ENCODE assay signal across 11 cellular contexts in genomic region chr1:54949971-54950360, GRCh38. TPM values are rescaled to one million over a fixed set of nuclear protein-coding genes. Genes with fewer than 3 reads are reported as not detected.
A peak's percentile ranks its signal among the peaks of the same experiment; 100 is the strongest.
DNase-seq lines count a peak whose midpoint lies in the region; ATAC-seq and TF ChIP-seq lines count a peak whose summit lies in the region.
"Had no signal": no experiment of that assay in that cellular context is flagged by ENCODE, and none has a peak within 500 bp of the region (broad histone marks: within the 10 kb centered on the region; RNA-seq: fewer than 3 reads in every experiment).

No MANE protein-coding gene starts in this region.

- no peak overlapping the region for H3K27ac Mint-ChIP-seq in GM23338
- H3K27ac Mint-ChIP-seq in progenitor cell of endocrine pancreas = no peak overlapping the region
- H3K27ac Mint-ChIP-seq: activated CD4-positive, alpha-beta T cell treated with anti-CD3 and anti-CD28 coated beads for 36 hours; activated naive CD8-positive, alpha-beta T cell treated with anti-CD3 and anti-CD28 coated beads, Interleukin-2, amount 10 ng/mL, durations not matched to agents 7 days and 5 days had no signal

- H3K36me3 Mint-ChIP-seq in GM23338 (ENCODE audit: low read depth) (peaks cover 13% of the 10 kb centered on the region), progenitor cell of endocrine pancreas (ENCODE audit: insufficient read depth) (no peaks in the 10 kb centered on the region)
- H3K36me3 Mint-ChIP-seq: activated naive CD8-positive, alpha-beta T cell treated with anti-CD3 and anti-CD28 coated beads, Interleukin-2, amount 10 ng/mL, durations not matched to agents 7 days and 5 days had no signal

- ATAC-seq in GM23338 = no peak
- no peak for ATAC-seq in HG03457 (IDR thresholded peaks at IDR 0.05; ENCODE audit: unreplicated experiment)

- H3K36me3 ChIP-seq in GM23338 (ENCODE audit: insufficient read depth) (no peaks in the 10 kb centered on the region), brain microvascular endothelial cell (replicated peaks) (no peaks in the 10 kb centered on the region)
- H3K36me3 ChIP-seq: thyroid gland had no signal

- peaks cover 18% of the 10 kb centered on the region for H3K4me1 ChIP-seq in GM23338 (ENCODE audit: insufficient read depth)

- H3K27me3 ChIP-seq in GM23338 (ENCODE audit: insufficient read depth) (no peaks in the 10 kb centered on the region), brain microvascular endothelial cell (replicated peaks) (no peaks in the 10 kb centered on the region)
- H3K27me3 ChIP-seq: thyroid gland had no signal

- H3K9me2 ChIP-seq in GM23338 (ENCODE audit: insufficient read depth) = no peaks in the 10 kb centered on the region

- H3K79me2 ChIP-seq in GM23338 (replicated peaks; ENCODE audit: insufficient read depth) = no peaks in the 10 kb centered on the region

- in situ Hi-C loops in brain microvascular endothelial cell (cut with HindIII; ENCODE audit: low pct_ligation_motif_present, low sequenced_read_pairs) = no loop called here

- no peaks in the 10 kb centered on the region for H3F3A ChIP-seq in GM23338 (replicated peaks; ENCODE audit: low read depth)

- peak overlapping the region; percentile 49; the same call in 2 of the 3 replicates for H3K4me3 Mint-ChIP-seq in GM23338
- no peak overlapping the region for H3K4me3 Mint-ChIP-seq in progenitor cell of endocrine pancreas (ENCODE audit: low read depth)
- H3K4me3 Mint-ChIP-seq: activated CD4-positive, alpha-beta T cell treated with anti-CD3 and anti-CD28 coated beads for 36 hours; activated naive CD8-positive, alpha-beta T cell treated with anti-CD3 and anti-CD28 coated beads, Interleukin-2, amount 10 ng/mL, durations not matched to agents 7 days and 5 days had no signal

- no peak for TF ChIP-seq CTCF in GM23338 (conservative IDR thresholded peaks at IDR 0.05; ENCODE audit: low read depth in 2 of 2)
- TF ChIP-seq CTCF in VCaP (conservative IDR thresholded peaks at IDR 0.05) = no peak
- TF ChIP-seq CTCF in fibroblast of villous mesenchyme (IDR thresholded peaks at IDR 0.05; ENCODE audit: insufficient read depth, low read depth, low read length) = no peak
- no peak for TF ChIP-seq CTCF in retinal pigment epithelial cell (conservative IDR thresholded peaks at IDR 0.05; ENCODE audit: low read depth, low read length)
- TF ChIP-seq CTCF in brain microvascular endothelial cell (IDR thresholded peaks at IDR 0.05; ENCODE audit: low read depth, low read length, missing control alignments) = no peak
- no peak for TF ChIP-seq CTCF in progenitor cell of endocrine pancreas (IDR thresholded peaks at IDR 0.05; ENCODE audit: unreplicated experiment)

- H3K4me3 ChIP-seq in GM23338 (no peak overlapping the region), fibroblast of villous mesenchyme (ENCODE audit: low read depth, low read length) (no peak overlapping the region), retinal pigment epithelial cell (ENCODE audit: low read length) (peak overlapping the region; percentile 31), brain microvascular endothelial cell (ENCODE audit: low read depth, low read length) (no peak overlapping the region)
- H3K4me3 ChIP-seq: thyroid gland had no signal

- H3K27me3 Mint-ChIP-seq in GM23338 (ENCODE audit: insufficient read depth, low read depth, poor library complexity) (peaks cover 16% of the 10 kb centered on the region), progenitor cell of endocrine pancreas (peaks cover 12% of the 10 kb centered on the region)
- H3K27me3 Mint-ChIP-seq: activated CD4-positive, alpha-beta T cell treated with anti-CD3 and anti-CD28 coated beads for 36 hours had no signal

- H2AFZ ChIP-seq in GM23338 = peak overlapping the region; percentile 97

- DNase-seq in GM23338 (ENCODE audit: low spot score) (no peak), fibroblast of villous mesenchyme (ENCODE audit: low read depth) (peak; percentile 23), retinal pigment epithelial cell (ENCODE audit: low read depth) (no peak), brain microvascular endothelial cell (no peak), progenitor cell of endocrine pancreas (ENCODE audit: low spot score, unreplicated experiment) (no peak), NCI-H446 (lab: John Stamatoyannopoulos, UW) (no peak)

- H3K27ac ChIP-seq in GM23338 (ENCODE audit: low read depth) = no peak overlapping the region
- H3K27ac ChIP-seq in VCaP = peak overlapping the region; percentile 59; the same call in 1 of the 2 replicates
- no peak overlapping the region for H3K27ac ChIP-seq in brain microvascular endothelial cell
- H3K27ac ChIP-seq: thyroid gland had no signal

- H3K9me3 Mint-ChIP-seq in GM23338 (peaks cover 13% of the 10 kb centered on the region), progenitor cell of endocrine pancreas (ENCODE audit: low read depth) (peaks cover 3% of the 10 kb centered on the region)
- H3K9me3 Mint-ChIP-seq: activated naive CD8-positive, alpha-beta T cell treated with anti-CD3 and anti-CD28 coated beads, Interleukin-2, amount 10 ng/mL, durations not matched to agents 7 days and 5 days had no signal

- H4K20me1 ChIP-seq in GM23338 (replicated peaks; ENCODE audit: insufficient read depth) = no peaks in the 10 kb centered on the region

- peaks cover 20% of the 10 kb centered on the region for H3K4me1 Mint-ChIP-seq in GM23338
- H3K4me1 Mint-ChIP-seq in progenitor cell of endocrine pancreas (ENCODE audit: low read depth) = peaks cover 12% of the 10 kb centered on the region

- H3K4me2 ChIP-seq in GM23338 = peak overlapping the region; percentile 61

TF ChIP-seq in GM23338, 12 proteins besides CTCF, POLR2A, EP300 and RAD21 (continues in another document):
- TF ChIP-seq EZH2phosphoT487 (IDR thresholded peaks at IDR 0.05; ENCODE audit: unreplicated experiment) = no peak
- TF ChIP-seq POLR2AphosphoS5 (IDR thresholded peaks at IDR 0.05; ENCODE audit: low read depth) = no peak
- TF ChIP-seq EZH2 (IDR thresholded peaks at IDR 0.05; ENCODE audit: low read depth, unreplicated experiment) = no peak
- no peak for TF ChIP-seq CREB1 (CRISPR knock-in tag; IDR thresholded peaks at IDR 0.05; ENCODE audit: low read depth)
- TF ChIP-seq ZNF331 (CRISPR knock-in tag; IDR thresholded peaks at IDR 0.05; ENCODE audit: low read depth) = no peak
- TF ChIP-seq REST (IDR thresholded peaks at IDR 0.05; ENCODE audit: unreplicated experiment) = no peak

RNA-seq across cellular contexts. Expression of gene TMEM61, which starts 30.5 kb away (rescaled TPM):
- 1.7 and 2.0 TPM in 2 replicates for total RNA-seq in GM23338 (2014; rRNA removed; shearing (Covaris generic))
- polyA plus RNA-seq in GM23338 (2016; fragmentation: Nextera tagmentation; extraction: Ambion mirVana) = 1.8 and 3.6 TPM in 2 replicates
- not detected in 2 replicates for total RNA-seq in fibroblast of villous mesenchyme
- total RNA-seq in progenitor cell of endocrine pancreas = 0.53 and 1.3 TPM in 2 replicates
- total RNA-seq: activated CD4-positive, alpha-beta T cell treated with anti-CD3 and anti-CD28 coated beads for 36 hours; activated naive CD8-positive, alpha-beta T cell treated with anti-CD3 and anti-CD28 coated beads, Interleukin-2, amount 10 ng/mL, durations not matched to agents 7 days and 5 days had no signal

RNA-seq across cellular contexts. Expression of gene BSND, which starts 48.8 kb away (rescaled TPM):
- 0.47 and 1.4 TPM in 2 replicates for total RNA-seq in GM23338 (2014; rRNA removed; shearing (Covaris generic))
- 0.50 and 0.55 TPM in 2 replicates for polyA plus RNA-seq in GM23338 (2016; fragmentation: Nextera tagmentation; extraction: Ambion mirVana)
- total RNA-seq in fibroblast of villous mesenchyme (not detected in 2 replicates), progenitor cell of endocrine pancreas (not detected in 2 replicates)
- total RNA-seq: activated CD4-positive, alpha-beta T cell treated with anti-CD3 and anti-CD28 coated beads for 36 hours; activated naive CD8-positive, alpha-beta T cell treated with anti-CD3 and anti-CD28 coated beads, Interleukin-2, amount 10 ng/mL, durations not matched to agents 7 days and 5 days; thyroid gland had no signal
